ENCODE assay signal across 21 cellular contexts in genomic region chr3:191869738-191870418, GRCh38.
DNase-seq lines count a peak whose midpoint lies in the region; ATAC-seq, FAIRE-seq and TF ChIP-seq lines count a peak whose summit lies in the region.
"Had no signal": no experiment of that assay in that cellular context is flagged by ENCODE, and none has a peak within 500 bp of the region (broad histone marks: within the 10 kb centered on the region; RNA-seq: fewer than 3 reads in every experiment).

No MANE protein-coding gene starts in this region.

- H3K36me3 ChIP-seq in ectodermal cell (ENCODE audit: control insufficient read depth, insufficient read depth, low read length) (no peaks in the 10 kb centered on the region), iPS-20b (ENCODE audit: insufficient read depth, low read depth, low read length) (no peaks in the 10 kb centered on the region)
- H3K36me3 ChIP-seq in naive thymus-derived CD4-positive, alpha-beta T cell (ENCODE audit: control insufficient read depth in 2 of 3, insufficient read depth in 3 of 3, low read length in 3 of 3): no peaks in the 10 kb centered on the region
- H3K36me3 ChIP-seq: BLaER1, MG63 had no signal

- no peak overlapping the region for H3K9ac ChIP-seq in iPS-20b (ENCODE audit: low read depth, low read length)
- H3K9ac ChIP-seq: BLaER1 had no signal

- H3K4me3 ChIP-seq in ectodermal cell (ENCODE audit: insufficient read depth, low read depth, low read length): no peak overlapping the region
- H3K4me3 ChIP-seq in iPS-20b (ENCODE audit: low read length): no peak overlapping the region
- H3K4me3 ChIP-seq in naive thymus-derived CD4-positive, alpha-beta T cell (ENCODE audit: low read length): no peak overlapping the region
- H3K4me3 ChIP-seq: BLaER1, MG63 had no signal

- ATAC-seq in stimulated activated memory B cell treated with anti-CD40 and anti-IgM and Interleukin-4, amounts not matched to agents 10 μg/mL and 1 μg/mL and 100 μg/mL, for 72 hours: peak; percentile 65
- ATAC-seq in naive thymus-derived CD4-positive, alpha-beta T cell: no peak
- ATAC-seq in HG03045 (IDR thresholded peaks at IDR 0.05; ENCODE audit: unreplicated experiment): no peak
- ATAC-seq: Panc1 had no signal

- 55 to 66% methylated on average over 3 to 4 of the region's 5 CpGs for WGBS in ectodermal cell, 2 experiments

- H3K4me1 ChIP-seq in ectodermal cell (ENCODE audit: control insufficient read depth, insufficient read depth, low read length) (peaks cover 2% of the 10 kb centered on the region), iPS-20b (ENCODE audit: insufficient read depth, low read length) (peaks cover 10% of the 10 kb centered on the region; the same call in 1 of the 2 replicates)
- H3K4me1 ChIP-seq in naive thymus-derived CD4-positive, alpha-beta T cell (ENCODE audit: control insufficient read depth in 2 of 2, insufficient read depth in 2 of 2, low read length in 2 of 2): no peaks in the 10 kb centered on the region
- H3K4me1 ChIP-seq: BLaER1 had no signal

- DNase-seq in H54 (ENCODE audit: insufficient read length, low spot score): no peak
- DNase-seq in naive thymus-derived CD4-positive, alpha-beta T cell: no peak
- DNase-seq in NK-92 (lab: John Stamatoyannopoulos, UW; ENCODE audit: unreplicated experiment): no peak
- DNase-seq: CD4-positive, CD25-positive, alpha-beta regulatory T cell; HCEC 1CT; KG1; MG63; NCI-H2029; NCI-H2227 treated with DMSO at 0.1 percent for 48 hours; NCI-H526 treated with DMSO at 0.1 percent for 48 hours; SHP77 had no signal

- FAIRE-seq in H54 (lab: Jason Lieb, UNC): peak; percentile 15
- FAIRE-seq: D721Med, GM18507 had no signal

- CTCF ChIA-PET in naive thymus-derived CD4-positive, alpha-beta T cell (lab: Charles Lee): no interaction called here

- H3K9me3 Mint-ChIP-seq in stimulated activated memory B cell treated with anti-CD40 and anti-IgM and Interleukin-4, amounts not matched to agents 10 μg/mL and 1 μg/mL and 100 μg/mL, for 72 hours: no peaks in the 10 kb centered on the region
- H3K9me3 Mint-ChIP-seq in naive thymus-derived CD4-positive, alpha-beta T cell: peaks cover 0 to 19% (median 0%) of the 10 kb centered on the region in 11 donors

- no peaks in the 10 kb centered on the region for H3K36me3 Mint-ChIP-seq in stimulated activated memory B cell treated with anti-CD40 and anti-IgM and Interleukin-4, amounts not matched to agents 10 μg/mL and 1 μg/mL and 100 μg/mL, for 72 hours
- H3K36me3 Mint-ChIP-seq in naive thymus-derived CD4-positive, alpha-beta T cell: no peaks in the 10 kb centered on the region
- H3K36me3 Mint-ChIP-seq: CD4-positive, CD25-positive, alpha-beta regulatory T cell had no signal

- H3K27ac ChIP-seq in ectodermal cell (ENCODE audit: insufficient read depth, low read depth, low read length, poor library complexity, severe bottlenecking) (peak overlapping the region; percentile 64), iPS-20b (ENCODE audit: low read length) (peak overlapping the region; percentile 25)
- H3K27ac ChIP-seq in naive thymus-derived CD4-positive, alpha-beta T cell (ENCODE audit: low read depth, low read length): no peak overlapping the region
- H3K27ac ChIP-seq: BLaER1, HL-60, RWPE1 had no signal

- no peak overlapping the region for H3K4me3 Mint-ChIP-seq in stimulated activated memory B cell treated with anti-CD40 and anti-IgM and Interleukin-4, amounts not matched to agents 10 μg/mL and 1 μg/mL and 100 μg/mL, for 72 hours
- H3K4me3 Mint-ChIP-seq in naive thymus-derived CD4-positive, alpha-beta T cell: no peak overlapping the region

- no peaks in the 10 kb centered on the region for H3K27me3 Mint-ChIP-seq in stimulated activated memory B cell treated with anti-CD40 and anti-IgM and Interleukin-4, amounts not matched to agents 10 μg/mL and 1 μg/mL and 100 μg/mL, for 72 hours
- H3K27me3 Mint-ChIP-seq in naive thymus-derived CD4-positive, alpha-beta T cell: no peaks in the 10 kb centered on the region
- H3K27me3 Mint-ChIP-seq: CD4-positive, CD25-positive, alpha-beta regulatory T cell had no signal

- no peaks in the 10 kb centered on the region for H3K4me1 Mint-ChIP-seq in stimulated activated memory B cell treated with anti-CD40 and anti-IgM and Interleukin-4, amounts not matched to agents 10 μg/mL and 1 μg/mL and 100 μg/mL, for 72 hours
- H3K4me1 Mint-ChIP-seq in naive thymus-derived CD4-positive, alpha-beta T cell: no peaks in the 10 kb centered on the region
- H3K4me1 Mint-ChIP-seq: CD4-positive, CD25-positive, alpha-beta regulatory T cell had no signal

- POLR2A ChIA-PET in naive thymus-derived CD4-positive, alpha-beta T cell (lab: Charles Lee): no interaction called here

- intact Hi-C loops in naive thymus-derived CD4-positive, alpha-beta T cell (cut with micrococcal nuclease): no loop called here

- H3K27me3 ChIP-seq in ectodermal cell (ENCODE audit: control insufficient read depth, insufficient read depth, low read length, poor library complexity, severe bottlenecking) (no peaks in the 10 kb centered on the region), iPS-20b (ENCODE audit: insufficient read depth, low read length) (no peaks in the 10 kb centered on the region)
- no peaks in the 10 kb centered on the region for H3K27me3 ChIP-seq in naive thymus-derived CD4-positive, alpha-beta T cell (ENCODE audit: control insufficient read depth in 2 of 2, insufficient read depth in 2 of 2, low read length in 2 of 2)
- H3K27me3 ChIP-seq: BLaER1, MG63 had no signal

- H3K9me3 ChIP-seq in ectodermal cell (ENCODE audit: control insufficient read depth, low read length) (no peaks in the 10 kb centered on the region), iPS-20b (ENCODE audit: insufficient read depth, low read depth, low read length) (no peaks in the 10 kb centered on the region)
- no peaks in the 10 kb centered on the region for H3K9me3 ChIP-seq in naive thymus-derived CD4-positive, alpha-beta T cell (ENCODE audit: control insufficient read depth in 2 of 3, low read length in 3 of 3)
- H3K9me3 ChIP-seq: BLaER1, MG63 had no signal

- H3K27ac Mint-ChIP-seq in stimulated activated memory B cell treated with anti-CD40 and anti-IgM and Interleukin-4, amounts not matched to agents 10 μg/mL and 1 μg/mL and 100 μg/mL, for 72 hours: no peak overlapping the region
- no peak overlapping the region for H3K27ac Mint-ChIP-seq in naive thymus-derived CD4-positive, alpha-beta T cell
- H3K27ac Mint-ChIP-seq: CD4-positive, CD25-positive, alpha-beta regulatory T cell had no signal

- TF ChIP-seq POLR2A in H54 (IDR thresholded peaks at IDR 0.05; ENCODE audit: low read depth, low read length): no peak
